Comparison of ENCODE assay signal across 15 cellular contexts in the genomic region with DNA sequence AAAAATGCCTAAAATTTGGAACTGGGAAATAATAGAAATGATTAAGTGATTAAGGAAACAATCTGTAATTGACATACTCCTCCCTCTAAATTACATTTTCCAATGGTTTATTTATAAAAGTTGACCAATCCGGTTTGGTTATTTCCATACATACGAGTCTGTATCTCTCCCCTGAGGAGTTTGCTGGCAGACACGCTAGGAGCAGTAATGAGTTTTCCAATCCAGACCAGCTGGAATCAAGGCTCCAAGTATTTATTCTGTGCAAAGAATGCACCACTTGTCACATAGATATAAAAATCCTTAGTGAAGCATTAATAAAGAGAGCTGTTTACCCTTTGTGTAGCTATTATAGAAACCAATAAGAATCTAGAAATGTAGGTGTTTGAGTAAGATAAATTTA.
"Had no signal": no experiment of that assay in that cellular context is flagged by ENCODE, and none has a peak within 500 bp of the region (broad histone marks: within the 10 kb centered on the region; RNA-seq: fewer than 3 reads in every experiment).

No MANE protein-coding gene starts in this region.

- DNase-seq: activated CD4-positive, alpha-beta T cell treated with anti-CD3 and anti-CD28 coated beads, Interleukin-2, amount 50 U/mL, for 4 hours; activated naive CD4-positive, alpha-beta T cell treated with anti-CD3 and anti-CD28 coated beads, Interleukin-2, amount 50 U/mL, for 16 hours; activated T-cell treated with anti-CD3 and anti-CD28 coated beads, Interleukin-2, amount 50 U/mL, for 1 hour; brain microvascular endothelial cell; cerebellar nuclear complex; dermis blood vessel endothelial cell; glutamatergic neuron; left cardiac atrium; nephron progenitor cell; psoas muscle; sigmoid colon; stimulated activated CD4-positive, alpha-beta T cell treated with anti-CD3 and anti-CD28 coated beads, Interleukin-12 subunit alpha, Interleukin-12 subunit beta, amount 100 ng/mL, for 4 hours; stimulated activated naive CD8-positive, alpha-beta T cell treated with anti-CD3 and anti-CD28 coated beads, Interleukin-15, Interleukin-2, amounts not matched to agents 100 U/mL and 50 U/mL, for 24 hours; upper lobe of left lung had no signal

- H3K27ac ChIP-seq: brain microvascular endothelial cell, psoas muscle, sigmoid colon, suprapubic skin, upper lobe of left lung had no signal
